ENCODE assay signal across 39 cellular contexts in genomic region chr9:22815246-22815645, GRCh38.
"Had no signal": no experiment of that assay in that cellular context is flagged by ENCODE, and none has a peak within 500 bp of the region (broad histone marks: within the 10 kb centered on the region; RNA-seq: fewer than 3 reads in every experiment).

No MANE protein-coding gene starts in this region.

- H3K36me3 ChIP-seq: ascending aorta, breast epithelium had no signal

- H3K4me3 ChIP-seq: ascending aorta, body of pancreas, breast epithelium, PC-9 had no signal

- H3K27ac Mint-ChIP-seq: activated CD4-positive, alpha-beta memory T cell treated with anti-CD3 and anti-CD28 coated beads, Interleukin-2, amount 10 ng/mL, durations not matched to agents 7 days and 5 days; activated CD8-positive, alpha-beta memory T cell treated with anti-CD3 and anti-CD28 coated beads, Interleukin-2, amount 10 ng/mL, durations not matched to agents 7 days and 5 days; activated naive CD4-positive, alpha-beta T cell treated with anti-CD3 and anti-CD28 coated beads, Interleukin-2, amount 50 U/mL, for 24 hours; activated naive CD8-positive, alpha-beta T cell treated with anti-CD3 and anti-CD28 coated beads, Interleukin-2, amount 10 ng/mL, durations not matched to agents 7 days and 5 days; activated T-cell treated with anti-CD3 and anti-CD28 coated beads, Interleukin-2, amount 50 U/mL, for 72 hours; activated T-helper 17 cell treated with anti-CD3 and anti-CD28 coated beads, Interleukin-2, amount 50 U/mL, for 72 hours; T-cell had no signal

- H3K27me3 Mint-ChIP-seq: activated CD4-positive, alpha-beta memory T cell treated with anti-CD3 and anti-CD28 coated beads, Interleukin-2, amount 10 ng/mL, durations not matched to agents 7 days and 5 days; activated CD8-positive, alpha-beta memory T cell treated with anti-CD3 and anti-CD28 coated beads, Interleukin-2, amount 10 ng/mL, durations not matched to agents 7 days and 5 days; activated naive CD4-positive, alpha-beta T cell treated with anti-CD3 and anti-CD28 coated beads, Interleukin-2, amount 50 U/mL, for 24 hours; activated naive CD8-positive, alpha-beta T cell treated with anti-CD3 and anti-CD28 coated beads, Interleukin-2, amount 10 ng/mL, durations not matched to agents 7 days and 5 days; activated T-helper 17 cell treated with anti-CD3 and anti-CD28 coated beads, Interleukin-2, amount 50 U/mL, for 72 hours; T-cell had no signal

- H3K4me2 ChIP-seq: PC-9 had no signal

- H3K27ac ChIP-seq: ascending aorta, body of pancreas, breast epithelium, PC-9, RWPE1, VCaP had no signal

- H3K4me3 Mint-ChIP-seq: activated CD4-positive, alpha-beta memory T cell treated with anti-CD3 and anti-CD28 coated beads, Interleukin-2, amount 10 ng/mL, durations not matched to agents 7 days and 5 days; activated CD8-positive, alpha-beta memory T cell treated with anti-CD3 and anti-CD28 coated beads, Interleukin-2, amount 10 ng/mL, durations not matched to agents 7 days and 5 days; activated naive CD4-positive, alpha-beta T cell treated with anti-CD3 and anti-CD28 coated beads, Interleukin-2, amount 50 U/mL, for 24 hours; activated naive CD8-positive, alpha-beta T cell treated with anti-CD3 and anti-CD28 coated beads, Interleukin-2, amount 10 ng/mL, durations not matched to agents 7 days and 5 days; activated T-cell treated with anti-CD3 and anti-CD28 coated beads, Interleukin-2, amount 50 U/mL, for 72 hours; activated T-helper 17 cell treated with anti-CD3 and anti-CD28 coated beads, Interleukin-2, amount 50 U/mL, for 72 hours; T-cell had no signal

- DNase-seq: activated CD4-positive, alpha-beta memory T cell treated with anti-CD3 and anti-CD28 coated beads, Interleukin-2, amount 10 ng/mL, durations not matched to agents 7 days and 5 days; activated CD4-positive, alpha-beta T cell treated with anti-CD3 and anti-CD28 coated beads for 1 hour; activated CD4-positive, alpha-beta T cell treated with anti-CD3 and anti-CD28 coated beads for 48 hours; activated CD4-positive, CD25-positive, alpha-beta regulatory T cell; activated CD8-positive, alpha-beta memory T cell treated with anti-CD3 and anti-CD28 coated beads for 24 hours; activated CD8-positive, alpha-beta memory T cell treated with anti-CD3 and anti-CD28 coated beads, Interleukin-2, amount 10 ng/mL, durations not matched to agents 7 days and 5 days; activated gamma-delta T cell; activated naive CD4-positive, alpha-beta T cell treated with Interleukin-2 at 50 U/mL for 16 hours; activated naive CD8-positive, alpha-beta T cell treated with anti-CD3 and anti-CD28 coated beads, Interleukin-2, amount 10 ng/mL, durations not matched to agents 7 days and 5 days; activated T-cell treated with anti-CD3 and anti-CD28 coated beads, Interleukin-2, amount 50 U/mL, for 1 hour; activated T-cell treated with anti-CD3 and anti-CD28 coated beads, Interleukin-2, amount 50 U/mL, for 72 hours; amygdala; body of pancreas; Kasumi-1; KG1; NCI-H1092 treated with DMSO at 0.1 percent for 48 hours; NCI-H1417; NCI-H146; NCI-H187; NCI-H2029 treated with DMSO at 0.1 percent for 48 hours; NCI-H2107; NCI-H2171; NCI-H510A; NCI-H526; NCI-H748 treated with DMSO at 0.1 percent for 48 hours; NK-92 treated with Interleukin-12 subunit alpha and Interleukin-12 subunit beta, amount 100 ng/mL, for 24 hours; PC-9; SIG-M5; T-cell; T-helper 2 cell; T-helper 9 cell had no signal

- H3K9me3 ChIP-seq: ascending aorta, body of pancreas, breast epithelium had no signal

- H3K36me3 Mint-ChIP-seq: activated CD8-positive, alpha-beta memory T cell treated with anti-CD3 and anti-CD28 coated beads, Interleukin-2, amount 10 ng/mL, durations not matched to agents 7 days and 5 days; activated naive CD4-positive, alpha-beta T cell treated with anti-CD3 and anti-CD28 coated beads, Interleukin-2, amount 50 U/mL, for 24 hours; activated naive CD8-positive, alpha-beta T cell treated with anti-CD3 and anti-CD28 coated beads, Interleukin-2, amount 10 ng/mL, durations not matched to agents 7 days and 5 days; T-cell had no signal

- H3K27me3 ChIP-seq: ascending aorta, body of pancreas, breast epithelium had no signal

- ATAC-seq: activated CD8-positive, alpha-beta memory T cell treated with anti-CD3 and anti-CD28 coated beads, Interleukin-2, amount 10 ng/mL, durations not matched to agents 7 days and 5 days; activated T-cell treated with anti-CD3 and anti-CD28 coated beads, Interleukin-2, amount 50 U/mL, for 72 hours; activated T-helper 17 cell treated with anti-CD3 and anti-CD28 coated beads, Interleukin-2, amount 50 U/mL, for 72 hours; body of pancreas; Right ventricle myocardium inferior; SK-N-SH treated with all-trans-retinoic acid at 6 μM for 48 hours; T-cell had no signal

- H3K4me1 ChIP-seq: ascending aorta, body of pancreas, breast epithelium had no signal

- H3K4me1 Mint-ChIP-seq: activated CD4-positive, alpha-beta memory T cell treated with anti-CD3 and anti-CD28 coated beads, Interleukin-2, amount 10 ng/mL, durations not matched to agents 7 days and 5 days; activated CD8-positive, alpha-beta memory T cell treated with anti-CD3 and anti-CD28 coated beads, Interleukin-2, amount 10 ng/mL, durations not matched to agents 7 days and 5 days; activated naive CD4-positive, alpha-beta T cell treated with anti-CD3 and anti-CD28 coated beads, Interleukin-2, amount 50 U/mL, for 24 hours; activated naive CD8-positive, alpha-beta T cell treated with anti-CD3 and anti-CD28 coated beads, Interleukin-2, amount 10 ng/mL, durations not matched to agents 7 days and 5 days; activated T-helper 17 cell treated with anti-CD3 and anti-CD28 coated beads, Interleukin-2, amount 50 U/mL, for 72 hours; T-cell had no signal

- H2AFZ ChIP-seq: PC-9 had no signal
